20 cellular contexts compared by ENCODE assay signal in the genomic region with DNA sequence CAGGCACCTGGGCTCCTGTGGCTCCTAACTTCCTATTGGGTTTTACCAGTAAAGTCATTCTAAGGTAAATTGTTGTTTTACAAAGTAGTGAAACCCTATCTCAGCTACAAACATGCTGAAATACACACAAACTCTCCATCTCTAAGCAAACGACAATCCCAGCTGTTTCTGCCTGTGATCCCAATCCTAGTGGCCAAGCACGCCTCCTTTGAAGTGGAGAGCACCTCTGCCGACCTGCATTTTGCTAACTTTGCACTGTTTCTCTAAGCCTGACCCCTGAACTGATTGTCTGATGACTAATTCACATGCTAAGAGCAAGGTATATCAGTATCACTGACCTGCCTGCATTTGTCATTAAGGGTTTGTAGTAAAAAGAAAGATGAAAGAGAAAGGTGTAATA.
A peak's percentile ranks its signal among the peaks of the same experiment; 100 is the strongest.
DNase-seq lines count a peak whose midpoint lies in the region; ATAC-seq, FAIRE-seq and TF ChIP-seq lines count a peak whose summit lies in the region.
"Had no signal": no experiment of that assay in that cellular context is flagged by ENCODE, and none has a peak within 500 bp of the region (broad histone marks: within the 10 kb centered on the region; RNA-seq: fewer than 3 reads in every experiment).

No MANE protein-coding gene starts in this region.

- no peak for TF ChIP-seq POLR2A in HepG2 (IDR thresholded peaks at IDR 0.05; ENCODE audit: insufficient read depth in 1 of 2, low read depth in 2 of 2, low read length in 2 of 2)
- TF ChIP-seq POLR2A in right lobe of liver (IDR thresholded peaks at IDR 0.05): no peak

- H4K20me1 ChIP-seq in HepG2 (ENCODE audit: insufficient read depth, low read length) (no peaks in the 10 kb centered on the region), neural progenitor cell (ENCODE audit: low read depth) (peaks cover 6% of the 10 kb centered on the region)

- H3K9me3 Mint-ChIP-seq in WTC11 (peaks cover 3% of the 10 kb centered on the region; the same call in 1 of the 2 replicates), neural progenitor cell (peaks cover 14% of the 10 kb centered on the region)

- peaks cover 10% of the 10 kb centered on the region for H3F3A ChIP-seq in neural progenitor cell (ENCODE audit: low read depth)

- ATAC-seq in HepG2 (peak; percentile 85), right lobe of liver (no peak), WTC11 (peak; percentile 66), sciatic nerve (no peak)
- ATAC-seq: HCT116 had no signal

- H2AFZ ChIP-seq in HepG2 (ENCODE audit: low read length) (no peak overlapping the region), neural progenitor cell (replicated peaks) (no peak overlapping the region)

- H3K4me3 Mint-ChIP-seq in WTC11 (no peak overlapping the region), neural progenitor cell (no peak overlapping the region)
- H3K4me3 Mint-ChIP-seq: B cell, CD14-positive monocyte had no signal

- FAIRE-seq in HepG2 (lab: Jason Lieb, UNC): no peak
- FAIRE-seq: A204.1, GM12891 had no signal

- H3K4me1 ChIP-seq in HepG2 (ENCODE audit: insufficient read depth, low read length) (no peaks in the 10 kb centered on the region), right lobe of liver (no peaks in the 10 kb centered on the region), neural progenitor cell (peaks cover 28% of the 10 kb centered on the region)

- H3K79me2 ChIP-seq in HepG2 (ENCODE audit: insufficient read depth, low read length) (no peaks in the 10 kb centered on the region), neural progenitor cell (ENCODE audit: low read depth) (no peaks in the 10 kb centered on the region)

- TF ChIP-seq EP300 in HepG2 (IDR thresholded peaks at IDR 0.05; ENCODE audit: low read depth in 2 of 2, low read length in 2 of 2) (no peak), HepG2 (CRISPR knock-in tag; IDR thresholded peaks at IDR 0.05; ENCODE audit: borderline replicate concordance) (no peak)

- peaks cover 17% of the 10 kb centered on the region for H3K4me1 Mint-ChIP-seq in WTC11
- H3K4me1 Mint-ChIP-seq in neural progenitor cell: peaks cover 24% of the 10 kb centered on the region
- H3K4me1 Mint-ChIP-seq: B cell, CD14-positive monocyte had no signal

- H3K36me3 Mint-ChIP-seq in WTC11 (no peaks in the 10 kb centered on the region), neural progenitor cell (peaks cover 3% of the 10 kb centered on the region)
- H3K36me3 Mint-ChIP-seq: CD14-positive monocyte had no signal

- 3% methylated on average over 3 of the region's 3 CpGs for WGBS in HepG2 (ENCODE audit: low lambda C conversion rate)
- WGBS in right lobe of liver (ENCODE audit: insufficient coverage, low coverage, low lambda C conversion rate, missing lambda C conversion rate): 2% methylated on average over 3 of the region's 3 CpGs

- H3K27ac Mint-ChIP-seq in WTC11 (no peak overlapping the region), neural progenitor cell (no peak overlapping the region)
- H3K27ac Mint-ChIP-seq: B cell, CD14-positive monocyte had no signal

- no peak for TF ChIP-seq CTCF in HepG2 (CRISPR knock-in tag; IDR thresholded peaks at IDR 0.05)
- TF ChIP-seq CTCF in right lobe of liver (IDR thresholded peaks at IDR 0.05): no peak
- TF ChIP-seq CTCF in WTC11 (IDR thresholded peaks at IDR 0.05): no peak
- TF ChIP-seq CTCF in neural progenitor cell (IDR thresholded peaks at IDR 0.05): no peak

- H3K4me2 ChIP-seq in HepG2 (ENCODE audit: low read depth, low read length) (no peak overlapping the region), neural progenitor cell (no peak overlapping the region)

- BruUV-seq in HepG2 (replicated peaks; lab: Mats Ljungman, UMichigan): no TSS peak

- intact Hi-C loops in HepG2 (cut with micrococcal nuclease; ENCODE audit: unreplicated experiment): no loop called here
- intact Hi-C loops in right lobe of liver (cut with DNase I): no loop called here
- intact Hi-C loops in sciatic nerve (cut with DNase I): no loop called here

- H3K27ac ChIP-seq in HepG2 (ENCODE audit: extremely low read length, insufficient read depth, low read length): no peak overlapping the region
- H3K27ac ChIP-seq in right lobe of liver: no peak overlapping the region
- no peak overlapping the region for H3K27ac ChIP-seq in neural progenitor cell

- H3K27me3 Mint-ChIP-seq in WTC11 (ENCODE audit: low read depth) (peaks cover 63% of the 10 kb centered on the region), neural progenitor cell (ENCODE audit: insufficient read depth, low read depth) (peaks cover 23% of the 10 kb centered on the region)

- in situ Hi-C loops in HepG2 (cut with HindIII; ENCODE audit: extremely low pct_ligation_motif_present, low pct_unique_long_range_greater_than_20kb): no loop called here

- H3K9me3 ChIP-seq in HepG2 (ENCODE audit: low read length): no peaks in the 10 kb centered on the region
- H3K9me3 ChIP-seq in right lobe of liver: no peaks in the 10 kb centered on the region
- no peaks in the 10 kb centered on the region for H3K9me3 ChIP-seq in neural progenitor cell (ENCODE audit: low read depth)

- H3K36me3 ChIP-seq in HepG2 (replicated peaks in 1 of 2; ENCODE audit: control insufficient read depth in 1 of 2, insufficient read depth in 2 of 2, low read length in 2 of 2): no peaks in the 10 kb centered on the region
- H3K36me3 ChIP-seq in right lobe of liver: no peaks in the 10 kb centered on the region
- H3K36me3 ChIP-seq in neural progenitor cell: no peaks in the 10 kb centered on the region

- POLR2A ChIA-PET in HepG2 (lab: Yijun Ruan, JAX): no interaction called here
- POLR2A ChIA-PET in WTC11 (lab: Charles Lee): no interaction called here

- H3K27me3 ChIP-seq in HepG2 (ENCODE audit: control insufficient read depth in 1 of 2, insufficient read depth in 2 of 2, low read length in 2 of 2): no peaks in the 10 kb centered on the region
- no peaks in the 10 kb centered on the region for H3K27me3 ChIP-seq in right lobe of liver
- H3K27me3 ChIP-seq in neural progenitor cell: peaks cover 77% of the 10 kb centered on the region

- no peak overlapping the region for H3K9ac ChIP-seq in HepG2 (ENCODE audit: insufficient read depth, low read depth, low read length)
- H3K9ac ChIP-seq in neural progenitor cell: no peak overlapping the region

- CTCF ChIA-PET in HepG2 (lab: Yijun Ruan, JAX; ENCODE audit: low intra/inter-chr PET ratio, low total read pairs) (no interaction called here), WTC11 (lab: Charles Lee) (no interaction called here)

- H3K4me3 ChIP-seq in HepG2 (replicated peaks in 1 of 3; ENCODE audit: insufficient read depth in 1 of 3, low read depth in 2 of 3, low read length in 3 of 3) (no peak overlapping the region), right lobe of liver (no peak overlapping the region), neural progenitor cell (no peak overlapping the region)

- DNase-seq in HepG2 (ENCODE audit: low spot score): peak; percentile 26
- DNase-seq in right lobe of liver: no peak
- no peak for DNase-seq in WTC11 (ENCODE audit: low spot score)
- DNase-seq in iPS DF 4.7 (ENCODE audit: extremely low read depth, low spot score): peak; percentile 16
- DNase-seq in neural progenitor cell (ENCODE audit: low spot score): peak; percentile 28
- DNase-seq in sciatic nerve (ENCODE audit: low spot score): no peak
- DNase-seq in NCI-H187 (lab: John Stamatoyannopoulos, UW): no peak
- DNase-seq in NOMO-1 treated with DMSO at 0.1 percent for 48 hours (lab: John Stamatoyannopoulos, UW; ENCODE audit: unreplicated experiment): no peak
- DNase-seq: DMS79 treated with DMSO at 0.1 percent for 48 hours, Karpas-422, NCI-H1694 treated with DMSO at 0.1 percent for 48 hours, NCI-H2107, NCI-H510A, NCI-H774, Right ventricle myocardium superior had no signal

- TF ChIP-seq RAD21 in HepG2 (CRISPR knock-in tag; IDR thresholded peaks at IDR 0.05): no peak

TF ChIP-seq in HepG2, 621 proteins besides CTCF, POLR2A, EP300 and RAD21 (continues in another document):
- TF ChIP-seq U2AF2 (IDR thresholded peaks at IDR 0.05; ENCODE audit: low read depth, low read length) (no peak), ZNF101 (CRISPR knock-in tag; IDR thresholded peaks at IDR 0.05; ENCODE audit: borderline replicate concordance, low read depth) (no peak), SMARCC2 (IDR thresholded peaks at IDR 0.05) (no peak), ZNF850 (CRISPR knock-in tag; conservative IDR thresholded peaks at IDR 0.05) (no peak), KLF6 (CRISPR knock-in tag; IDR thresholded peaks at IDR 0.05) (no peak), GTF3A (CRISPR knock-in tag; conservative IDR thresholded peaks at IDR 0.05) (no peak), NBN (conservative IDR thresholded peaks at IDR 0.05) (no peak)

TF ChIP-seq in WTC11, 78 proteins besides CTCF, POLR2A, EP300 and RAD21:
- TF ChIP-seq MXD4 (CRISPR knock-in tag; IDR thresholded peaks at IDR 0.05; ENCODE audit: borderline replicate concordance) (no peak), ZBTB21 (CRISPR knock-in tag; IDR thresholded peaks at IDR 0.05; ENCODE audit: borderline replicate concordance) (no peak), FOXP1 (CRISPR knock-in tag; IDR thresholded peaks at IDR 0.05; ENCODE audit: borderline replicate concordance) (no peak), KAT7 (CRISPR knock-in tag; IDR thresholded peaks at IDR 0.05; ENCODE audit: borderline replicate concordance) (no peak), TEAD1 (CRISPR knock-in tag; IDR thresholded peaks at IDR 0.05) (no peak), SP1 (CRISPR knock-in tag; conservative IDR thresholded peaks at IDR 0.05) (no peak)
- TF ChIP-seq, protein P1, sequence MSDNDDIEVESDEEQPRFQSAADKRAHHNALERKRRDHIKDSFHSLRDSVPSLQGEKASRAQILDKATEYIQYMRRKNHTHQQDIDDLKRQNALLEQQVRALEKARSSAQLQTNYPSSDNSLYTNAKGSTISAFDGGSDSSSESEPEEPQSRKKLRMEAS (CRISPR knock-in tag; IDR thresholded peaks at IDR 0.05): no peak
- TF ChIP-seq, protein P2, sequence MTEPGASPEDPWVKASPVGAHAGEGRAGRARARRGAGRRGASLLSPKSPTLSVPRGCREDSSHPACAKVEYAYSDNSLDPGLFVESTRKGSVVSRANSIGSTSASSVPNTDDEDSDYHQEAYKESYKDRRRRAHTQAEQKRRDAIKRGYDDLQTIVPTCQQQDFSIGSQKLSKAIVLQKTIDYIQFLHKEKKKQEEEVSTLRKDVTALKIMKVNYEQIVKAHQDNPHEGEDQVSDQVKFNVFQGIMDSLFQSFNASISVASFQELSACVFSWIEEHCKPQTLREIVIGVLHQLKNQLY (CRISPR knock-in tag; IDR thresholded peaks at IDR 0.05): no peak

Comparison
In these comparisons a context has a peak if more than half of its experiments do, and no peak if none do; other contexts are left out.
1. ATAC-seq: peak in HepG2 (single experiment) and WTC11 (single experiment); none in right lobe of liver (0 of 4) and sciatic nerve (single experiment).
2. DNase-seq: peak in HepG2 (single experiment), iPS DF 4.7 (single experiment) and neural progenitor cell (single experiment); none in right lobe of liver (0 of 3), WTC11 (single experiment), sciatic nerve (single experiment), NCI-H187 (0 of 2) and NOMO-1 treated with DMSO at 0.1 percent for 48 hours (single experiment).